12 cellular contexts compared by ENCODE assay signal in the genomic region with DNA sequence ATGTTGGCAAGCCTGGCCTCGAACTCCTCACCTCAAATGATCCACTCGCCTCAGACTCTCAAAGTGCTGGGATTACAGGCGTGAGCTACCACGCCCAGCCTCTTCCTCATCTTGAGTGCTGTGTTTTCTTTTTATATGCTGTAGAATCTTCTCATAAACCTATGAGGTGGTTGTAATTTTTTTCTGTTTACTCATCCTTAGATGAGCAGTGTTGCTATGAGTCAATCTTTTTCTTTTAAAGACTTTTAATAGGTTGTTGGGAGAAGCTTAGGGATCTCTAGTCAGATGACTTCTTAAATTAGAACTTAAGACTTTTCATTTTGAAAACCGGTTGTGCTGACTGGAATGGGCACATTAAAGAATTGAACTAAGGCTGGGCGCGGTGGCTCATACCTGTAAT. TPM values are rescaled to one million over a fixed set of nuclear protein-coding genes. Genes with fewer than 3 reads are reported as not detected.
DNase-seq lines count a peak whose midpoint lies in the region; ATAC-seq and TF ChIP-seq lines count a peak whose summit lies in the region.
"Had no signal": no experiment of that assay in that cellular context is flagged by ENCODE, and none has a peak within 500 bp of the region (broad histone marks: within the 10 kb centered on the region; RNA-seq: fewer than 3 reads in every experiment).

No MANE protein-coding gene starts in this region.

- peaks cover 3% of the 10 kb centered on the region for H3K9me3 Mint-ChIP-seq in activated CD4-positive, alpha-beta T cell treated with anti-CD3 and anti-CD28 coated beads, Interleukin-2, amount 10 ng/mL, durations not matched to agents 24 days and 14 days
- H3K9me3 Mint-ChIP-seq in central memory CD8-positive, alpha-beta T cell = no peaks in the 10 kb centered on the region

- 63% methylated on average over 7 of the region's 7 CpGs for WGBS in prostate gland

- H2AFZ ChIP-seq in PC-3 (ENCODE audit: low read length) = no peak overlapping the region

- POLR2A ChIA-PET in PC-3 (lab: Charles Lee; ENCODE audit: unreplicated experiment) = interaction anchor here (0.6 kb wide), 1 partner anchor 242 kb away, joined by 3 read pairs; a partner anchor contains a TSS

- TF ChIP-seq CTCF in PC-3 (conservative IDR thresholded peaks at IDR 0.05; ENCODE audit: low read depth, low read length) (no peak), prostate gland (IDR thresholded peaks at IDR 0.05) (no peak)

- no peaks in the 10 kb centered on the region for H3F3A ChIP-seq in PC-3 (ENCODE audit: low read length, unreplicated experiment)

- H3K27me3 ChIP-seq in PC-3 (ENCODE audit: low read length) (no peaks in the 10 kb centered on the region), prostate gland (replicated peaks; ENCODE audit: insufficient read depth) (no peaks in the 10 kb centered on the region), SJCRH30 (no peaks in the 10 kb centered on the region)
- H3K27me3 ChIP-seq: BE2C, upper lobe of right lung had no signal

- TF ChIP-seq POLR2A in prostate gland (IDR thresholded peaks at IDR 0.05) = no peak

- DNase-seq in activated CD4-positive, alpha-beta T cell treated with anti-CD3 and anti-CD28 coated beads, Interleukin-2, amount 10 ng/mL, durations not matched to agents 24 days and 14 days = no peak
- no peak for DNase-seq in activated CD4-positive, alpha-beta T cell treated with anti-CD3 and anti-CD28 coated beads for 4 hours
- peak; percentile 95 for DNase-seq in PC-3
- DNase-seq in central memory CD8-positive, alpha-beta T cell (ENCODE audit: low spot score in 2 of 2) = no peak
- no peak for DNase-seq in prostate gland (ENCODE audit: low spot score)
- DNase-seq in GM19238 (ENCODE audit: insufficient read length, low spot score) = no peak
- DNase-seq in NCI-H2196 treated with DMSO at 0.1 percent for 48 hours (lab: John Stamatoyannopoulos, UW; ENCODE audit: unreplicated experiment) = no peak
- no peak for DNase-seq in SJCRH30
- DNase-seq: BE2C, NCI-H510A treated with DMSO at 0.1 percent for 48 hours, T1000, upper lobe of right lung had no signal

- H3K4me2 ChIP-seq in PC-3 (ENCODE audit: low read length) = peak overlapping the region; percentile 37; the same call in 1 of the 2 replicates

- H3K27ac ChIP-seq in PC-3 (ENCODE audit: low read length) (peak overlapping the region; percentile 83), prostate gland (peak overlapping the region; percentile 20 to 37), SJCRH30 (no peak overlapping the region)
- H3K27ac ChIP-seq: upper lobe of right lung had no signal

- peak; percentile 97 for ATAC-seq in PC-3
- no peak for ATAC-seq in central memory CD8-positive, alpha-beta T cell (replicated peaks; ENCODE audit: extremely low read depth, poor library complexity, severe bottlenecking)
- ATAC-seq: upper lobe of right lung had no signal

- no peaks in the 10 kb centered on the region for H3K79me2 ChIP-seq in PC-3 (ENCODE audit: low read length)

- H3K4me1 ChIP-seq in PC-3 (ENCODE audit: insufficient read depth, low read length) (peaks cover 20% of the 10 kb centered on the region), prostate gland (replicated peaks) (no peaks in the 10 kb centered on the region), SJCRH30 (no peaks in the 10 kb centered on the region)
- H3K4me1 ChIP-seq: BE2C, upper lobe of right lung had no signal

- no peaks in the 10 kb centered on the region for H3K36me3 Mint-ChIP-seq in activated CD4-positive, alpha-beta T cell treated with anti-CD3 and anti-CD28 coated beads, Interleukin-2, amount 10 ng/mL, durations not matched to agents 24 days and 14 days (ENCODE audit: low read depth)
- H3K36me3 Mint-ChIP-seq in central memory CD8-positive, alpha-beta T cell (ENCODE audit: insufficient read depth) = peaks cover 6% of the 10 kb centered on the region

- H3K9me3 ChIP-seq in PC-3 (ENCODE audit: low read length) (no peaks in the 10 kb centered on the region), prostate gland (no peaks in the 10 kb centered on the region), SJCRH30 (replicated peaks) (no peaks in the 10 kb centered on the region)
- H3K9me3 ChIP-seq: BE2C, upper lobe of right lung had no signal

- peak overlapping the region; percentile 4 for H3K4me3 Mint-ChIP-seq in activated CD4-positive, alpha-beta T cell treated with anti-CD3 and anti-CD28 coated beads, Interleukin-2, amount 10 ng/mL, durations not matched to agents 24 days and 14 days
- H3K4me3 Mint-ChIP-seq in central memory CD8-positive, alpha-beta T cell = peak overlapping the region; percentile 25

- H3K27me3 Mint-ChIP-seq in activated CD4-positive, alpha-beta T cell treated with anti-CD3 and anti-CD28 coated beads, Interleukin-2, amount 10 ng/mL, durations not matched to agents 24 days and 14 days = no peaks in the 10 kb centered on the region
- H3K27me3 Mint-ChIP-seq in central memory CD8-positive, alpha-beta T cell = no peaks in the 10 kb centered on the region

- no peaks in the 10 kb centered on the region for H4K20me1 ChIP-seq in PC-3 (ENCODE audit: low read length)

- H3K4me1 Mint-ChIP-seq in activated CD4-positive, alpha-beta T cell treated with anti-CD3 and anti-CD28 coated beads, Interleukin-2, amount 10 ng/mL, durations not matched to agents 24 days and 14 days = peaks cover 42% of the 10 kb centered on the region
- H3K4me1 Mint-ChIP-seq in central memory CD8-positive, alpha-beta T cell = peaks cover 32% of the 10 kb centered on the region

- BruUV-seq in PC-3 (replicated peaks; lab: Mats Ljungman, UMichigan) = no TSS peak

- H3K9ac ChIP-seq in PC-3 (ENCODE audit: low read length) = no peak overlapping the region

- H3K4me3 ChIP-seq in PC-3 (ENCODE audit: low read length) = no peak overlapping the region
- H3K4me3 ChIP-seq in prostate gland = no peak overlapping the region
- H3K4me3 ChIP-seq in SJCRH30 = no peak overlapping the region
- H3K4me3 ChIP-seq: upper lobe of right lung had no signal

- no peaks in the 10 kb centered on the region for H3K36me3 ChIP-seq in PC-3 (ENCODE audit: low read depth, low read length)
- no peaks in the 10 kb centered on the region for H3K36me3 ChIP-seq in prostate gland
- no peaks in the 10 kb centered on the region for H3K36me3 ChIP-seq in SJCRH30
- H3K36me3 ChIP-seq: BE2C, upper lobe of right lung had no signal

- no peaks in the 10 kb centered on the region for H3K9me2 ChIP-seq in PC-3 (replicated peaks; ENCODE audit: low read length)

- intact Hi-C loops in activated CD4-positive, alpha-beta T cell treated with anti-CD3 and anti-CD28 coated beads, Interleukin-2, amount 10 ng/mL, durations not matched to agents 24 days and 14 days (cut with micrococcal nuclease) = no loop called here
- intact Hi-C loops in PC-3 (cut with micrococcal nuclease) = loop anchor here (1.0 to 2.0 kb wide), 2 partner anchors 16 to 43 kb away; no protein-coding TSS in a partner anchor
- intact Hi-C loops in prostate gland (cut with DNase I) = no loop called here

- CTCF ChIA-PET in PC-3 (lab: Charles Lee) = no interaction called here

- peak overlapping the region; percentile 31 for H3K27ac Mint-ChIP-seq in activated CD4-positive, alpha-beta T cell treated with anti-CD3 and anti-CD28 coated beads, Interleukin-2, amount 10 ng/mL, durations not matched to agents 24 days and 14 days
- H3K27ac Mint-ChIP-seq in central memory CD8-positive, alpha-beta T cell (ENCODE audit: low read depth) = peak overlapping the region; percentile 44

RNA-seq across cellular contexts. Expression of a gene that starts 8.7 kb away (rescaled TPM):
- total RNA-seq in activated CD4-positive, alpha-beta T cell treated with anti-CD3 and anti-CD28 coated beads, Interleukin-2, amount 10 ng/mL, durations not matched to agents 24 days and 14 days = 81.7 and 86.0 TPM in 2 replicates
- total RNA-seq in PC-3 (2014; rRNA removed) (46.8 and 47.9 TPM in 2 replicates), prostate gland (10 to 100 TPM; 70.7 to 77.3 TPM)
- total RNA-seq in SJCRH30 (2014; rRNA removed; shearing (Covaris generic)) = 34.3 and 34.8 TPM in 2 replicates
